In the genomic region with DNA sequence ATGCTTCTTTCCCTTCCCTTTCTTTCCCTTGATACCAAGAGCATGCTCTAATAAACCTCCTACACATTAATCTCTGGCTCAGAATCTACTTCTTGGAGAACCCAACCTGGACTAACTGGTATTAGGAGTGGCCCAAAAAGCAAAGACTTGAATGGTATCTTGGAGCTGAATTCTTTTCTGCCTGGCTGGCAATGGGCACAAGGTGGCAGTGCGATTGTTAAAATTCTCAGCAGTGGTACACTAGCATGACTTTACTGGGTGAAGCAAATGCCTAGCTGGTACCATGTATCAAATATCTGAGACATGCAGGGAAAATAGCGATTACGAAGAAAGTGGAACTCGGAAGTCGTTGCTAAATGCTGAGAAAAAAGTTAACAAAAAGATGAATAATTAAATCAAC, we compare ENCODE assay signal across 1 cellular context.
TF ChIP-seq lines count a peak whose summit lies in the region.

No MANE protein-coding gene starts in this region.

TF ChIP-seq in HepG2, 621 proteins besides CTCF, POLR2A, EP300 and RAD21 (continued from another document):
- TF ChIP-seq SMC3 (IDR thresholded peaks at IDR 0.05; ENCODE audit: low read length) (peak; percentile 34), ZNF335 (CRISPR knock-in tag; IDR thresholded peaks at IDR 0.05) (no peak), ZNF878 (CRISPR knock-in tag; IDR thresholded peaks at IDR 0.05) (no peak)
